Comparison of ENCODE assay signal across 3 cellular contexts in the genomic region with DNA sequence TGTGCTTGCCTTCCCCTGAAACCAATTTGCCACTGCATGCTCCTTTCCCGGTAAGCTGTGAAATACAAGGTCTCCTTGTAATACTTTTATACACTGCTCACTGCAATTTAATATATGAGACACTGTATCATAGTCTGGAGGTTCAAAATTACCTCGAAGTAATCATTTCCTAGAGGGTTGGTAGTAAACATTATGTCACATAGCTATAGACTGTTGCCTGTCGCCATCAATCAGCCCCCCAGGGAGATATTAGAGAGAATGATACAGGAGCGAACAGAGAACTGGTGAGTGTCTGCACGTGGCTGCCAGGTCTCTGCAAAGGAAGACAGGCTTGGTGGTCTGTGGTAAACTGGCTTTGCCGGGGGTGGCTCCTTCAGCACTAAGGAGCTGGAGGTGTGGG.
"Had no signal": no experiment of that assay in that cellular context is flagged by ENCODE, and none has a peak within 500 bp of the region (broad histone marks: within the 10 kb centered on the region; RNA-seq: fewer than 3 reads in every experiment).

No MANE protein-coding gene starts in this region.

- DNase-seq: GDM1, GF-D8 had no signal

- H3K4me3 ChIP-seq: GM12878 had no signal
